8 cellular contexts compared by ENCODE assay signal in the genomic region with DNA sequence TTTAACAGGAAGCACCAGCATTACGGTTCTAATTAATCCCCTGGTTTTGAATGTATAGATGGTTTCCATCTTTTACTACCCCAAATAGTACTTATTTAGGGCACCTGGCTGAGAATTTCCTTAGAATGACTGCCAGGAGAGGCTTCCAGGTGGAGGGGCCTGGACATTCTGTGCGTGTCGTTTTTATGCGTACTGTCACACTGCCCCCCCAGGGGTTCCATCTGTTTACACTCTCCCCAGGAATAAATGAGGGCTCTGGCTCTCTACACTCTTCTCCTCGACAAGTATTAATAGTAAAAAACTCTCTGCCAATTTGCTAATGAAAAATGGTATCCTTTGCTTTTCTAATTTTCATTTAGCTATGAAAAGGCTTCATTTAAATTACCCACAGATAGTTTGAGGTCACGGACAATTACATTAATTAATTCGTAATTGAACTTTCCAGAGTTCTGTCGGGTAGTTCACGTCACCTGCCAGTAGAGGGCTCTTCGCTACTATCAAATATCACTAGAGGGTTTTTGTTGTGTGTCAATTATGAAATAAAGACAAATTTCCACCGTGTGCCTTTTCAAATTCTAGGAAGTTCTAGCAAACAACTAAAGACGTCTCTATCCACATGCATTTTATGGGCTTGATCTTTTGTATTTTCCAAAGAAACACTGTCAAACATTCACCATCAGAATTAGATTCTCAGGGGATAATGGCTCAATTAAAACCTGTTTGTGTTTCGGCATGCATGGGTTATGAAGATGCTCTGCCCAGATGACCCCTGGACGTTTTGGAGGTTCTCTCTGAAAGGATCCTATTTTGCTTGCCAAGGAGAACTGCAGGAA.
DNase-seq lines count a peak whose midpoint lies in the region; ATAC-seq, FAIRE-seq and TF ChIP-seq lines count a peak whose summit lies in the region.

No MANE protein-coding gene starts in this region.

- H3K4me1 ChIP-seq in ascending aorta: no peaks in the 10 kb centered on the region
- no peaks in the 10 kb centered on the region for H3K4me1 ChIP-seq in keratinocyte (ENCODE audit: control insufficient read depth, extremely low read depth, insufficient read depth, low read length)
- H3K4me1 ChIP-seq in testis: no peaks in the 10 kb centered on the region

- ATAC-seq in GM21529 (IDR thresholded peaks at IDR 0.05; ENCODE audit: unreplicated experiment) (no peak), HG03565 (IDR thresholded peaks at IDR 0.05; ENCODE audit: unreplicated experiment) (no peak)

- H3K9ac ChIP-seq in keratinocyte (ENCODE audit: control insufficient read depth, extremely low read depth, insufficient read depth, low read length): no peak overlapping the region

- no peak overlapping the region for H2AFZ ChIP-seq in keratinocyte (ENCODE audit: control insufficient read depth, low read length)

- no peaks in the 10 kb centered on the region for H3K27me3 ChIP-seq in ascending aorta
- H3K27me3 ChIP-seq in keratinocyte (ENCODE audit: control insufficient read depth, extremely low read depth, insufficient read depth, low read length): no peaks in the 10 kb centered on the region
- no peaks in the 10 kb centered on the region for H3K27me3 ChIP-seq in testis

- H3K4me2 ChIP-seq in keratinocyte (ENCODE audit: control insufficient read depth, extremely low read depth, insufficient read depth, low read depth, low read length): no peak overlapping the region

- 29 to 31% methylated on average over 14 of the region's 14 CpGs for WGBS in testis, 2 donors

- DNase-seq in EL (peak; percentile 14), NCI-H2171 (lab: John Stamatoyannopoulos, UW) (peak; percentile 4), ascending aorta (ENCODE audit: low spot score in 2 of 2) (no peak), keratinocyte (ENCODE audit: low read depth, low spot score) (no peak), testis (peak; percentile 45)

- intact Hi-C loops in ascending aorta (cut with DNase I) (loop anchor here (1.0 to 5.0 kb wide), 5 partner anchors 160 to 719 kb away; no protein-coding TSS in a partner anchor), testis (cut with DNase I; ENCODE audit: low total_unique reads) (no loop called here)

- TF ChIP-seq CTCF in 22Rv1 (IDR thresholded peaks at IDR 0.05): peak; percentile 86
- TF ChIP-seq CTCF in ascending aorta (IDR thresholded peaks at IDR 0.05): peak; percentile 72 to 84 (median 74)
- peak; percentile 52 to 73 (median 63) for TF ChIP-seq CTCF in keratinocyte (optimal IDR thresholded peaks at IDR 0.05 in 1 of 3, IDR thresholded peaks at IDR 0.05 in 1 of 3, conservative IDR thresholded peaks at IDR 0.05 in 1 of 3; ENCODE audit: extremely low read depth in 1 of 3, insufficient read depth in 2 of 3, low read length in 3 of 3)
- peak; percentile 81 to 89 (median 86) for TF ChIP-seq CTCF in testis (IDR thresholded peaks at IDR 0.05)

- H4K20me1 ChIP-seq in keratinocyte (ENCODE audit: control insufficient read depth, extremely low read depth, insufficient read depth, low read length): no peaks in the 10 kb centered on the region

- no peaks in the 10 kb centered on the region for H3K9me3 ChIP-seq in ascending aorta
- H3K9me3 ChIP-seq in keratinocyte (ENCODE audit: control insufficient read depth, low read depth, low read length): no peaks in the 10 kb centered on the region
- no peaks in the 10 kb centered on the region for H3K9me3 ChIP-seq in testis

- H3K27ac ChIP-seq in 22Rv1: no peak overlapping the region
- H3K27ac ChIP-seq in ascending aorta: no peak overlapping the region
- no peak overlapping the region for H3K27ac ChIP-seq in keratinocyte (ENCODE audit: control insufficient read depth, insufficient read depth, low read length)
- no peak overlapping the region for H3K27ac ChIP-seq in testis

- H3K79me2 ChIP-seq in keratinocyte (ENCODE audit: control insufficient read depth, insufficient read depth, low read length): no peaks in the 10 kb centered on the region

- peak; percentile 80 for FAIRE-seq in keratinocyte (lab: Jason Lieb, UNC)

- dilution Hi-C loops in keratinocyte (cut with MboI; ENCODE audit: extremely low pct_ligation_motif_present, low sequenced_read_pairs): no loop called here

- TF ChIP-seq POLR2A in testis (IDR thresholded peaks at IDR 0.05): no peak

- no peaks in the 10 kb centered on the region for H3K9me1 ChIP-seq in keratinocyte (ENCODE audit: control insufficient read depth, extremely low read depth, insufficient read depth, low read length)

- H3K36me3 ChIP-seq in ascending aorta: no peaks in the 10 kb centered on the region
- no peaks in the 10 kb centered on the region for H3K36me3 ChIP-seq in keratinocyte (ENCODE audit: control insufficient read depth in 2 of 2, extremely low read depth in 1 of 2, insufficient read depth in 2 of 2, low read length in 2 of 2)
- no peaks in the 10 kb centered on the region for H3K36me3 ChIP-seq in testis (ENCODE audit: low read depth, missing control alignments)

- H3K4me3 ChIP-seq in ascending aorta (no peak overlapping the region), keratinocyte (ENCODE audit: control insufficient read depth in 2 of 3, extremely low read depth in 1 of 3, insufficient read depth in 2 of 3, low read depth in 1 of 3, low read length in 3 of 3) (no peak overlapping the region), testis (no peak overlapping the region)

Comparison
In these comparisons a context has a peak if more than half of its experiments do, and no peak if none do; other contexts are left out.
1. DNase-seq: peak in EL (single experiment), NCI-H2171 (single experiment) and testis (single experiment); none in ascending aorta (0 of 2) and keratinocyte (single experiment).
2. Peak in every context shown above with its lines, with median percentiles within 50 percentile points of each other: CTCF ChIP-seq.